ENCODE assay signal across 1 cellular context in the genomic region with DNA sequence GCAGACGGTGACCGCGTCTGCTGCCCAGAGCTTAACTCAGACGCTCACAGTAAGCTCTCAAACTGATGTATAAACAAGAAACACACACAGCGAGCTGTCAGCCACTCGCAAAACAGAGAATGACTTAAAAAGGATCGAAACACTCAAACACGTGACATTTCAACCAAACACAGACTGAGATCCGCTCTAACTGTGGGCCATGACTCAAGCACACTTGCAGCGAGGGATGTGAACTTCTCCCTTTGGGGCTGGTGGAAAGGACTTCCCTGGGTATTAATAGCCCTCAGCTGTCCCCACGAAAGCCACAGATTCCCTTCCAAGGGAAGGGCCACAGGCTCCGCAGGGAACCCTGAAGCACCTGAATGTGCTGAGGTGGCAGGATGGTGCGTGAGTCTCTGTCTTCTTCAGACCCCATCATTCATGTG.
TF ChIP-seq lines count a peak whose summit lies in the region.

No MANE protein-coding gene starts in this region.

TF ChIP-seq in GM12878, 131 proteins besides CTCF, POLR2A, EP300 and RAD21 (continued from another document):
- TF ChIP-seq, protein P1, sequence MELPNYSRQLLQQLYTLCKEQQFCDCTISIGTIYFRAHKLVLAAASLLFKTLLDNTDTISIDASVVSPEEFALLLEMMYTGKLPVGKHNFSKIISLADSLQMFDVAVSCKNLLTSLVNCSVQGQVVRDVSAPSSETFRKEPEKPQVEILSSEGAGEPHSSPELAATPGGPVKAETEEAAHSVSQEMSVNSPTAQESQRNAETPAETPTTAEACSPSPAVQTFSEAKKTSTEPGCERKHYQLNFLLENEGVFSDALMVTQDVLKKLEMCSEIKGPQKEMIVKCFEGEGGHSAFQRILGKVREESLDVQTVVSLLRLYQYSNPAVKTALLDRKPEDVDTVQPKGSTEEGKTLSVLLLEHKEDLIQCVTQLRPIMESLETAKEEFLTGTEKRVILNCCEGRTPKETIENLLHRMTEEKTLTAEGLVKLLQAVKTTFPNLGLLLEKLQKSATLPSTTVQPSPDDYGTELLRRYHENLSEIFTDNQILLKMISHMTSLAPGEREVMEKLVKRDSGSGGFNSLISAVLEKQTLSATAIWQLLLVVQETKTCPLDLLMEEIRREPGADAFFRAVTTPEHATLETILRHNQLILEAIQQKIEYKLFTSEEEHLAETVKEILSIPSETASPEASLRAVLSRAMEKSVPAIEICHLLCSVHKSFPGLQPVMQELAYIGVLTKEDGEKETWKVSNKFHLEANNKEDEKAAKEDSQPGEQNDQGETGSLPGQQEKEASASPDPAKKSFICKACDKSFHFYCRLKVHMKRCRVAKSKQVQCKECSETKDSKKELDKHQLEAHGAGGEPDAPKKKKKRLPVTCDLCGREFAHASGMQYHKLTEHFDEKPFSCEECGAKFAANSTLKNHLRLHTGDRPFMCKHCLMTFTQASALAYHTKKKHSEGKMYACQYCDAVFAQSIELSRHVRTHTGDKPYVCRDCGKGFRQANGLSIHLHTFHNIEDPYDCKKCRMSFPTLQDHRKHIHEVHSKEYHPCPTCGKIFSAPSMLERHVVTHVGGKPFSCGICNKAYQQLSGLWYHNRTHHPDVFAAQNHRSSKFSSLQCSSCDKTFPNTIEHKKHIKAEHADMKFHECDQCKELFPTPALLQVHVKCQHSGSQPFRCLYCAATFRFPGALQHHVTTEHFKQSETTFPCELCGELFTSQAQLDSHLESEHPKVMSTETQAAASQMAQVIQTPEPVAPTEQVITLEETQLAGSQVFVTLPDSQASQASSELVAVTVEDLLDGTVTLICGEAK (IDR thresholded peaks at IDR 0.05; ENCODE audit: borderline replicate concordance): no peak
- TF ChIP-seq MEF2B (IDR thresholded peaks at IDR 0.05; ENCODE audit: partially characterized antibody, poor library complexity, severe bottlenecking) (peak; percentile 74), ASH2L (IDR thresholded peaks at IDR 0.05; ENCODE audit: borderline replicate concordance, low read depth) (no peak), DPF2 (IDR thresholded peaks at IDR 0.05) (no peak), PML (IDR thresholded peaks at IDR 0.05; ENCODE audit: low read length) (no peak), HDGF (IDR thresholded peaks at IDR 0.05) (0 out of 2 replicates have a peak, but pooled peaks have one; percentile 26), TCF7 (IDR thresholded peaks at IDR 0.05; ENCODE audit: borderline replicate concordance) (no peak), IKZF1 (conservative IDR thresholded peaks at IDR 0.05) (peak; percentile 72), MEF2A (IDR thresholded peaks at IDR 0.05; ENCODE audit: insufficient read depth, low read depth, low read length) (0 out of 2 replicates have a peak, but pooled peaks have one; percentile 50), ATF7 (IDR thresholded peaks at IDR 0.05; ENCODE audit: low read depth) (peak; percentile 33; the same call in 1 of the 2 replicates), STAT3 (IDR thresholded peaks at IDR 0.05; ENCODE audit: low read depth, low read length) (no peak), LARP7 (IDR thresholded peaks at IDR 0.05) (no peak), MTA3 (IDR thresholded peaks at IDR 0.05; ENCODE audit: borderline replicate concordance, low read length) (no peak), RAD51 (IDR thresholded peaks at IDR 0.05) (peak; percentile 86), IKZF2 (IDR thresholded peaks at IDR 0.05) (peak; percentile 66 to 69; a peak in 3 of 4 replicates)
- TF ChIP-seq, protein P2, sequence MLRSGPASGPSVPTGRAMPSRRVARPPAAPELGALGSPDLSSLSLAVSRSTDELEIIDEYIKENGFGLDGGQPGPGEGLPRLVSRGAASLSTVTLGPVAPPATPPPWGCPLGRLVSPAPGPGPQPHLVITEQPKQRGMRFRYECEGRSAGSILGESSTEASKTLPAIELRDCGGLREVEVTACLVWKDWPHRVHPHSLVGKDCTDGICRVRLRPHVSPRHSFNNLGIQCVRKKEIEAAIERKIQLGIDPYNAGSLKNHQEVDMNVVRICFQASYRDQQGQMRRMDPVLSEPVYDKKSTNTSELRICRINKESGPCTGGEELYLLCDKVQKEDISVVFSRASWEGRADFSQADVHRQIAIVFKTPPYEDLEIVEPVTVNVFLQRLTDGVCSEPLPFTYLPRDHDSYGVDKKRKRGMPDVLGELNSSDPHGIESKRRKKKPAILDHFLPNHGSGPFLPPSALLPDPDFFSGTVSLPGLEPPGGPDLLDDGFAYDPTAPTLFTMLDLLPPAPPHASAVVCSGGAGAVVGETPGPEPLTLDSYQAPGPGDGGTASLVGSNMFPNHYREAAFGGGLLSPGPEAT (IDR thresholded peaks at IDR 0.05; ENCODE audit: low read depth): 0 out of 2 replicates have a peak, but pooled peaks have one; percentile 53
- TF ChIP-seq, protein P3, sequence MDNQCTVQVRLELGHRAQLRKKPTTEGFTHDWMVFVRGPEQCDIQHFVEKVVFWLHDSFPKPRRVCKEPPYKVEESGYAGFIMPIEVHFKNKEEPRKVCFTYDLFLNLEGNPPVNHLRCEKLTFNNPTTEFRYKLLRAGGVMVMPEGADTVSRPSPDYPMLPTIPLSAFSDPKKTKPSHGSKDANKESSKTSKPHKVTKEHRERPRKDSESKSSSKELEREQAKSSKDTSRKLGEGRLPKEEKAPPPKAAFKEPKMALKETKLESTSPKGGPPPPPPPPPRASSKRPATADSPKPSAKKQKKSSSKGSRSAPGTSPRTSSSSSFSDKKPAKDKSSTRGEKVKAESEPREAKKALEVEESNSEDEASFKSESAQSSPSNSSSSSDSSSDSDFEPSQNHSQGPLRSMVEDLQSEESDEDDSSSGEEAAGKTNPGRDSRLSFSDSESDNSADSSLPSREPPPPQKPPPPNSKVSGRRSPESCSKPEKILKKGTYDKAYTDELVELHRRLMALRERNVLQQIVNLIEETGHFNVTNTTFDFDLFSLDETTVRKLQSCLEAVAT (IDR thresholded peaks at IDR 0.05): 0 out of 2 replicates have a peak, but pooled peaks have one; percentile 37
- TF ChIP-seq, protein P4, sequence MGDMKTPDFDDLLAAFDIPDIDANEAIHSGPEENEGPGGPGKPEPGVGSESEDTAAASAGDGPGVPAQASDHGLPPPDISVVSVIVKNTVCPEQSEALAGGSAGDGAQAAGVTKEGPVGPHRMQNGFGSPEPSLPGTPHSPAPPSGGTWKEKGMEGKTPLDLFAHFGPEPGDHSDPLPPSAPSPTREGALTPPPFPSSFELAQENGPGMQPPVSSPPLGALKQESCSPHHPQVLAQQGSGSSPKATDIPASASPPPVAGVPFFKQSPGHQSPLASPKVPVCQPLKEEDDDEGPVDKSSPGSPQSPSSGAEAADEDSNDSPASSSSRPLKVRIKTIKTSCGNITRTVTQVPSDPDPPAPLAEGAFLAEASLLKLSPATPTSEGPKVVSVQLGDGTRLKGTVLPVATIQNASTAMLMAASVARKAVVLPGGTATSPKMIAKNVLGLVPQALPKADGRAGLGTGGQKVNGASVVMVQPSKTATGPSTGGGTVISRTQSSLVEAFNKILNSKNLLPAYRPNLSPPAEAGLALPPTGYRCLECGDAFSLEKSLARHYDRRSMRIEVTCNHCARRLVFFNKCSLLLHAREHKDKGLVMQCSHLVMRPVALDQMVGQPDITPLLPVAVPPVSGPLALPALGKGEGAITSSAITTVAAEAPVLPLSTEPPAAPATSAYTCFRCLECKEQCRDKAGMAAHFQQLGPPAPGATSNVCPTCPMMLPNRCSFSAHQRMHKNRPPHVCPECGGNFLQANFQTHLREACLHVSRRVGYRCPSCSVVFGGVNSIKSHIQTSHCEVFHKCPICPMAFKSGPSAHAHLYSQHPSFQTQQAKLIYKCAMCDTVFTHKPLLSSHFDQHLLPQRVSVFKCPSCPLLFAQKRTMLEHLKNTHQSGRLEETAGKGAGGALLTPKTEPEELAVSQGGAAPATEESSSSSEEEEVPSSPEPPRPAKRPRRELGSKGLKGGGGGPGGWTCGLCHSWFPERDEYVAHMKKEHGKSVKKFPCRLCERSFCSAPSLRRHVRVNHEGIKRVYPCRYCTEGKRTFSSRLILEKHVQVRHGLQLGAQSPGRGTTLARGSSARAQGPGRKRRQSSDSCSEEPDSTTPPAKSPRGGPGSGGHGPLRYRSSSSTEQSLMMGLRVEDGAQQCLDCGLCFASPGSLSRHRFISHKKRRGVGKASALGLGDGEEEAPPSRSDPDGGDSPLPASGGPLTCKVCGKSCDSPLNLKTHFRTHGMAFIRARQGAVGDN (IDR thresholded peaks at IDR 0.05): peak; percentile 64; the same call in 1 of the 2 replicates
- TF ChIP-seq, protein P5, sequence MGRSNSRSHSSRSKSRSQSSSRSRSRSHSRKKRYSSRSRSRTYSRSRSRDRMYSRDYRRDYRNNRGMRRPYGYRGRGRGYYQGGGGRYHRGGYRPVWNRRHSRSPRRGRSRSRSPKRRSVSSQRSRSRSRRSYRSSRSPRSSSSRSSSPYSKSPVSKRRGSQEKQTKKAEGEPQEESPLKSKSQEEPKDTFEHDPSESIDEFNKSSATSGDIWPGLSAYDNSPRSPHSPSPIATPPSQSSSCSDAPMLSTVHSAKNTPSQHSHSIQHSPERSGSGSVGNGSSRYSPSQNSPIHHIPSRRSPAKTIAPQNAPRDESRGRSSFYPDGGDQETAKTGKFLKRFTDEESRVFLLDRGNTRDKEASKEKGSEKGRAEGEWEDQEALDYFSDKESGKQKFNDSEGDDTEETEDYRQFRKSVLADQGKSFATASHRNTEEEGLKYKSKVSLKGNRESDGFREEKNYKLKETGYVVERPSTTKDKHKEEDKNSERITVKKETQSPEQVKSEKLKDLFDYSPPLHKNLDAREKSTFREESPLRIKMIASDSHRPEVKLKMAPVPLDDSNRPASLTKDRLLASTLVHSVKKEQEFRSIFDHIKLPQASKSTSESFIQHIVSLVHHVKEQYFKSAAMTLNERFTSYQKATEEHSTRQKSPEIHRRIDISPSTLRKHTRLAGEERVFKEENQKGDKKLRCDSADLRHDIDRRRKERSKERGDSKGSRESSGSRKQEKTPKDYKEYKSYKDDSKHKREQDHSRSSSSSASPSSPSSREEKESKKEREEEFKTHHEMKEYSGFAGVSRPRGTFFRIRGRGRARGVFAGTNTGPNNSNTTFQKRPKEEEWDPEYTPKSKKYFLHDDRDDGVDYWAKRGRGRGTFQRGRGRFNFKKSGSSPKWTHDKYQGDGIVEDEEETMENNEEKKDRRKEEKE (IDR thresholded peaks at IDR 0.05): no peak
